In genomic region chr2:226746206-226746800, GRCh38 we compare ENCODE assay signal across 14 cellular contexts. TPM values are rescaled to one million over a fixed set of nuclear protein-coding genes. Genes with fewer than 3 reads are reported as not detected.
DNase-seq lines count a peak whose midpoint lies in the region; ATAC-seq and TF ChIP-seq lines count a peak whose summit lies in the region.
"Had no signal": no experiment of that assay in that cellular context is flagged by ENCODE, and none has a peak within 500 bp of the region (broad histone marks: within the 10 kb centered on the region; RNA-seq: fewer than 3 reads in every experiment).

No MANE protein-coding gene starts in this region.

- H3K36me3 ChIP-seq in psoas muscle (ENCODE audit: insufficient read depth in 1 of 2, low read depth in 1 of 2) (no peaks in the 10 kb centered on the region), aorta (ENCODE audit: control insufficient read depth in 1 of 2, insufficient read depth in 2 of 2, low read length in 1 of 2) (no peaks in the 10 kb centered on the region)

- H3K27me3 ChIP-seq in psoas muscle (ENCODE audit: insufficient read depth in 3 of 3, low read length in 2 of 3): no peaks in the 10 kb centered on the region
- H3K27me3 ChIP-seq in aorta (ENCODE audit: control insufficient read depth in 1 of 2, insufficient read depth in 2 of 2, low read length in 1 of 2): no peaks in the 10 kb centered on the region

- peaks cover 5% of the 10 kb centered on the region for H3K9me3 ChIP-seq in psoas muscle
- H3K9me3 ChIP-seq in aorta (ENCODE audit: control insufficient read depth, low read length): no peaks in the 10 kb centered on the region

- H3K4me1 ChIP-seq in psoas muscle (peaks cover 28% of the 10 kb centered on the region), aorta (ENCODE audit: control insufficient read depth in 1 of 2, insufficient read depth in 2 of 2, low read length in 2 of 2) (peaks cover 3 to 5% of the 10 kb centered on the region in 2 donors)

- 72 to 80% (median 74%) methylated on average over 1 of the region's 1 CpG for WGBS in psoas muscle, 3 donors
- 92 to 100% methylated on average over 1 of the region's 1 CpG for WGBS in aorta, 2 donors

- H3K27ac Mint-ChIP-seq in stimulated activated naive CD8-positive, alpha-beta T cell treated with anti-CD3 and anti-CD28 coated beads, Interleukin-15, Interleukin-2, amounts not matched to agents 100 ng/mL and 50 ng/mL, for 24 hours: peak overlapping the region; percentile 31
- H3K27ac Mint-ChIP-seq: B cell; CD4-positive, alpha-beta memory T cell; H9 had no signal

- no peak for ATAC-seq in stimulated activated naive CD8-positive, alpha-beta T cell treated with anti-CD3 and anti-CD28 coated beads, Interleukin-15, Interleukin-2, amounts not matched to agents 100 U/mL and 50 U/mL, for 24 hours
- ATAC-seq in psoas muscle (no peak), HG03442 (IDR thresholded peaks at IDR 0.05; ENCODE audit: unreplicated experiment) (no peak), aorta (ENCODE audit: low FRiP score) (no peak)

- H3K27ac ChIP-seq in psoas muscle (peak overlapping the region; percentile 91), aorta (ENCODE audit: low read depth in 1 of 2, low read length in 2 of 2) (no peak overlapping the region)

- H3K4me3 ChIP-seq in psoas muscle (no peak overlapping the region), aorta (ENCODE audit: low read length in 2 of 2) (no peak overlapping the region)

- H3K27me3 Mint-ChIP-seq in stimulated activated naive CD8-positive, alpha-beta T cell treated with anti-CD3 and anti-CD28 coated beads, Interleukin-15, Interleukin-2, amounts not matched to agents 100 ng/mL and 50 ng/mL, for 24 hours: no peaks in the 10 kb centered on the region
- H3K27me3 Mint-ChIP-seq: B cell had no signal

- no peaks in the 10 kb centered on the region for H3K9me3 Mint-ChIP-seq in stimulated activated naive CD8-positive, alpha-beta T cell treated with anti-CD3 and anti-CD28 coated beads, Interleukin-15, Interleukin-2, amounts not matched to agents 100 ng/mL and 50 ng/mL, for 24 hours

- no peak for DNase-seq in stimulated activated naive CD8-positive, alpha-beta T cell treated with anti-CD3 and anti-CD28 coated beads, Interleukin-15, Interleukin-2, amounts not matched to agents 100 U/mL and 50 U/mL, for 24 hours
- DNase-seq in fibroblast of peridontal ligament (ENCODE audit: extremely low read depth): peak; percentile 62
- DNase-seq in psoas muscle: no peak
- no peak for DNase-seq in glomerular visceral epithelial cell (ENCODE audit: extremely low spot score)
- DNase-seq in aorta: no peak
- DNase-seq: ACHN; C1 segment of cervical spinal cord; CD4-positive, alpha-beta memory T cell; DMS79; GOT3; H9 had no signal

- H3K4me3 Mint-ChIP-seq in stimulated activated naive CD8-positive, alpha-beta T cell treated with anti-CD3 and anti-CD28 coated beads, Interleukin-15, Interleukin-2, amounts not matched to agents 100 ng/mL and 50 ng/mL, for 24 hours: no peak overlapping the region
- H3K4me3 Mint-ChIP-seq: B cell; CD4-positive, alpha-beta memory T cell; H9 had no signal

- no peak for TF ChIP-seq CTCF in psoas muscle (IDR thresholded peaks at IDR 0.05)

- intact Hi-C loops in psoas muscle (cut with DNase I) (no loop called here), aorta (cut with DNase I) (no loop called here)

- H3K36me3 Mint-ChIP-seq in stimulated activated naive CD8-positive, alpha-beta T cell treated with anti-CD3 and anti-CD28 coated beads, Interleukin-15, Interleukin-2, amounts not matched to agents 100 ng/mL and 50 ng/mL, for 24 hours (ENCODE audit: low read depth): peaks cover 7% of the 10 kb centered on the region
- H3K36me3 Mint-ChIP-seq: CD4-positive, alpha-beta memory T cell had no signal

- H3K4me1 Mint-ChIP-seq in stimulated activated naive CD8-positive, alpha-beta T cell treated with anti-CD3 and anti-CD28 coated beads, Interleukin-15, Interleukin-2, amounts not matched to agents 100 ng/mL and 50 ng/mL, for 24 hours (ENCODE audit: low read depth): peaks cover 16% of the 10 kb centered on the region
- H3K4me1 Mint-ChIP-seq: B cell had no signal

RNA-seq across cellular contexts. Expression of gene IRS1, which starts 53.3 kb away (rescaled TPM):
- total RNA-seq in psoas muscle (10 to 100 TPM in 3 of 4 donors, 1 to 10 TPM in 1; 6.1 to 12.2 (median 11.6) TPM), aorta (10 to 100 TPM; 13.8 to 16.6 TPM)
- polyA plus RNA-seq in psoas muscle (10 to 100 TPM in 2 of 3 donors, 1 to 10 TPM in 1; 2.5 to 21.0 (median 17.1) TPM), aorta (1 to 10 TPM; 2.1 to 2.5 TPM)
